ENCODE assay signal across 1 cellular context in genomic region chr9:131349881-131350563, GRCh38.
TF ChIP-seq lines count a peak whose summit lies in the region.

No MANE protein-coding gene starts in this region.

TF ChIP-seq in K562, 482 proteins besides CTCF, POLR2A, EP300 and RAD21 (continued from another document and continues in another):
- TF ChIP-seq, protein P1, sequence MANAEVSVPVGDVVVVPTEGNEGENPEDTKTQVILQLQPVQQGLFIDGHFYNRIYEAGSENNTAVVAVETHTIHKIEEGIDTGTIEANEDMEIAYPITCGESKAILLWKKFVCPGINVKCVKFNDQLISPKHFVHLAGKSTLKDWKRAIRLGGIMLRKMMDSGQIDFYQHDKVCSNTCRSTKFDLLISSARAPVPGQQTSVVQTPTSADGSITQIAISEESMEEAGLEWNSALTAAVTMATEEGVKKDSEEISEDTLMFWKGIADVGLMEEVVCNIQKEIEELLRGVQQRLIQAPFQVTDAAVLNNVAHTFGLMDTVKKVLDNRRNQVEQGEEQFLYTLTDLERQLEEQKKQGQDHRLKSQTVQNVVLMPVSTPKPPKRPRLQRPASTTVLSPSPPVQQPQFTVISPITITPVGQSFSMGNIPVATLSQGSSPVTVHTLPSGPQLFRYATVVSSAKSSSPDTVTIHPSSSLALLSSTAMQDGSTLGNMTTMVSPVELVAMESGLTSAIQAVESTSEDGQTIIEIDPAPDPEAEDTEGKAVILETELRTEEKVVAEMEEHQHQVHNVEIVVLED (CRISPR knock-in tag; IDR thresholded peaks at IDR 0.05): no peak
- TF ChIP-seq CBX8 (IDR thresholded peaks at IDR 0.05; ENCODE audit: borderline replicate concordance, extremely low read depth, low read depth, low read length, poor library complexity, severe bottlenecking) (no peak), MEF2D (tag; conservative IDR thresholded peaks at IDR 0.05; ENCODE audit: low read depth) (no peak), USF2 (CRISPR knock-in tag; IDR thresholded peaks at IDR 0.05) (no peak), NR2C2 (CRISPR knock-in tag; IDR thresholded peaks at IDR 0.05) (no peak), NR2C2 (tag; IDR thresholded peaks at IDR 0.05) (no peak), TGIF2 (CRISPR knock-in tag; IDR thresholded peaks at IDR 0.05) (no peak), ZNF121 (CRISPR knock-in tag; conservative IDR thresholded peaks at IDR 0.05) (no peak), RBM14 (IDR thresholded peaks at IDR 0.05; ENCODE audit: borderline replicate concordance, insufficient read depth, low read depth, low read length) (no peak), MCM7 (IDR thresholded peaks at IDR 0.05) (no peak), CBX5 (IDR thresholded peaks at IDR 0.05; ENCODE audit: borderline replicate concordance, low read depth) (no peak), ZNF23 (CRISPR knock-in tag; IDR thresholded peaks at IDR 0.05) (no peak), MAFK (IDR thresholded peaks at IDR 0.05; ENCODE audit: low read length) (no peak), ZNF507 (tag; conservative IDR thresholded peaks at IDR 0.05) (no peak), ZFP30 (CRISPR knock-in tag; IDR thresholded peaks at IDR 0.05; ENCODE audit: borderline replicate concordance) (no peak), POLR2AphosphoS5 (IDR thresholded peaks at IDR 0.05; ENCODE audit: control insufficient read depth, insufficient read depth, low read depth, low read length) (no peak), ZNF57 (CRISPR knock-in tag; IDR thresholded peaks at IDR 0.05) (no peak), BRD9 (IDR thresholded peaks at IDR 0.05; ENCODE audit: low read depth, partially characterized antibody) (no peak), TCFL5 (CRISPR knock-in tag; conservative IDR thresholded peaks at IDR 0.05) (no peak), HDGF (IDR thresholded peaks at IDR 0.05) (no peak), TBP (optimal IDR thresholded peaks at IDR 0.05; ENCODE audit: low read depth, low read length) (no peak), RCOR1 (IDR thresholded peaks at IDR 0.05; ENCODE audit: borderline replicate concordance in 1 of 2, low read depth in 2 of 2, low read length in 2 of 2) (peak in 1 of 2 experiments; percentile 48; a peak in 1 of 4 replicates), GTF2B (IDR thresholded peaks at IDR 0.05; ENCODE audit: extremely low read depth, insufficient read length) (no peak), COPS2 (conservative IDR thresholded peaks at IDR 0.05) (no peak), HIVEP1 (CRISPR knock-in tag; IDR thresholded peaks at IDR 0.05) (no peak), KHSRP (IDR thresholded peaks at IDR 0.05) (no peak), SMAD3 (CRISPR knock-in tag; conservative IDR thresholded peaks at IDR 0.05) (no peak), BRCA1 (IDR thresholded peaks at IDR 0.05) (no peak), BRCA1 (CRISPR knock-in tag; IDR thresholded peaks at IDR 0.05) (no peak), ZNF586 (CRISPR knock-in tag; conservative IDR thresholded peaks at IDR 0.05) (no peak), SRF (CRISPR knock-in tag; IDR thresholded peaks at IDR 0.05) (peak in 1 of 2 experiments; percentile 51; a peak in 1 of 4 replicates), ZC3H4 (CRISPR knock-in tag; IDR thresholded peaks at IDR 0.05; ENCODE audit: borderline replicate concordance) (no peak), ARID2 (IDR thresholded peaks at IDR 0.05) (peak; percentile 58; the same call in 1 of the 2 replicates), RBM34 (IDR thresholded peaks at IDR 0.05; ENCODE audit: borderline replicate concordance, insufficient read depth, low read length) (no peak), CREM (IDR thresholded peaks at IDR 0.05; ENCODE audit: low read depth) (no peak), SIRT6 (IDR thresholded peaks at IDR 0.05; ENCODE audit: low read depth, low read length) (no peak), KDM1A (IDR thresholded peaks at IDR 0.05) (no peak)
- TF ChIP-seq, protein P2, sequence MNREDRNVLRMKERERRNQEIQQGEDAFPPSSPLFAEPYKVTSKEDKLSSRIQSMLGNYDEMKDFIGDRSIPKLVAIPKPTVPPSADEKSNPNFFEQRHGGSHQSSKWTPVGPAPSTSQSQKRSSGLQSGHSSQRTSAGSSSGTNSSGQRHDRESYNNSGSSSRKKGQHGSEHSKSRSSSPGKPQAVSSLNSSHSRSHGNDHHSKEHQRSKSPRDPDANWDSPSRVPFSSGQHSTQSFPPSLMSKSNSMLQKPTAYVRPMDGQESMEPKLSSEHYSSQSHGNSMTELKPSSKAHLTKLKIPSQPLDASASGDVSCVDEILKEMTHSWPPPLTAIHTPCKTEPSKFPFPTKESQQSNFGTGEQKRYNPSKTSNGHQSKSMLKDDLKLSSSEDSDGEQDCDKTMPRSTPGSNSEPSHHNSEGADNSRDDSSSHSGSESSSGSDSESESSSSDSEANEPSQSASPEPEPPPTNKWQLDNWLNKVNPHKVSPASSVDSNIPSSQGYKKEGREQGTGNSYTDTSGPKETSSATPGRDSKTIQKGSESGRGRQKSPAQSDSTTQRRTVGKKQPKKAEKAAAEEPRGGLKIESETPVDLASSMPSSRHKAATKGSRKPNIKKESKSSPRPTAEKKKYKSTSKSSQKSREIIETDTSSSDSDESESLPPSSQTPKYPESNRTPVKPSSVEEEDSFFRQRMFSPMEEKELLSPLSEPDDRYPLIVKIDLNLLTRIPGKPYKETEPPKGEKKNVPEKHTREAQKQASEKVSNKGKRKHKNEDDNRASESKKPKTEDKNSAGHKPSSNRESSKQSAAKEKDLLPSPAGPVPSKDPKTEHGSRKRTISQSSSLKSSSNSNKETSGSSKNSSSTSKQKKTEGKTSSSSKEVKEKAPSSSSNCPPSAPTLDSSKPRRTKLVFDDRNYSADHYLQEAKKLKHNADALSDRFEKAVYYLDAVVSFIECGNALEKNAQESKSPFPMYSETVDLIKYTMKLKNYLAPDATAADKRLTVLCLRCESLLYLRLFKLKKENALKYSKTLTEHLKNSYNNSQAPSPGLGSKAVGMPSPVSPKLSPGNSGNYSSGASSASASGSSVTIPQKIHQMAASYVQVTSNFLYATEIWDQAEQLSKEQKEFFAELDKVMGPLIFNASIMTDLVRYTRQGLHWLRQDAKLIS (CRISPR knock-in tag; IDR thresholded peaks at IDR 0.05): no peak
- TF ChIP-seq, protein P3, sequence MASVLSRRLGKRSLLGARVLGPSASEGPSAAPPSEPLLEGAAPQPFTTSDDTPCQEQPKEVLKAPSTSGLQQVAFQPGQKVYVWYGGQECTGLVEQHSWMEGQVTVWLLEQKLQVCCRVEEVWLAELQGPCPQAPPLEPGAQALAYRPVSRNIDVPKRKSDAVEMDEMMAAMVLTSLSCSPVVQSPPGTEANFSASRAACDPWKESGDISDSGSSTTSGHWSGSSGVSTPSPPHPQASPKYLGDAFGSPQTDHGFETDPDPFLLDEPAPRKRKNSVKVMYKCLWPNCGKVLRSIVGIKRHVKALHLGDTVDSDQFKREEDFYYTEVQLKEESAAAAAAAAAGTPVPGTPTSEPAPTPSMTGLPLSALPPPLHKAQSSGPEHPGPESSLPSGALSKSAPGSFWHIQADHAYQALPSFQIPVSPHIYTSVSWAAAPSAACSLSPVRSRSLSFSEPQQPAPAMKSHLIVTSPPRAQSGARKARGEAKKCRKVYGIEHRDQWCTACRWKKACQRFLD (CRISPR knock-in tag; IDR thresholded peaks at IDR 0.05): no peak
- TF ChIP-seq, protein P4, sequence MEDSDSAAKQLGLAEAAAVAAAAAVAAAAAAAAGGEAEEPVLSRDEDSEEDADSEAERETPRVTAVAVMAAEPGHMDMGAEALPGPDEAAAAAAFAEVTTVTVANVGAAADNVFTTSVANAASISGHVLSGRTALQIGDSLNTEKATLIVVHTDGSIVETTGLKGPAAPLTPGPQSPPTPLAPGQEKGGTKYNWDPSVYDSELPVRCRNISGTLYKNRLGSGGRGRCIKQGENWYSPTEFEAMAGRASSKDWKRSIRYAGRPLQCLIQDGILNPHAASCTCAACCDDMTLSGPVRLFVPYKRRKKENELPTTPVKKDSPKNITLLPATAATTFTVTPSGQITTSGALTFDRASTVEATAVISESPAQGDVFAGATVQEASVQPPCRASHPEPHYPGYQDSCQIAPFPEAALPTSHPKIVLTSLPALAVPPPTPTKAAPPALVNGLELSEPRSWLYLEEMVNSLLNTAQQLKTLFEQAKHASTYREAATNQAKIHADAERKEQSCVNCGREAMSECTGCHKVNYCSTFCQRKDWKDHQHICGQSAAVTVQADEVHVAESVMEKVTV (CRISPR knock-in tag; IDR thresholded peaks at IDR 0.05): peak; percentile 81
- TF ChIP-seq, protein P5, sequence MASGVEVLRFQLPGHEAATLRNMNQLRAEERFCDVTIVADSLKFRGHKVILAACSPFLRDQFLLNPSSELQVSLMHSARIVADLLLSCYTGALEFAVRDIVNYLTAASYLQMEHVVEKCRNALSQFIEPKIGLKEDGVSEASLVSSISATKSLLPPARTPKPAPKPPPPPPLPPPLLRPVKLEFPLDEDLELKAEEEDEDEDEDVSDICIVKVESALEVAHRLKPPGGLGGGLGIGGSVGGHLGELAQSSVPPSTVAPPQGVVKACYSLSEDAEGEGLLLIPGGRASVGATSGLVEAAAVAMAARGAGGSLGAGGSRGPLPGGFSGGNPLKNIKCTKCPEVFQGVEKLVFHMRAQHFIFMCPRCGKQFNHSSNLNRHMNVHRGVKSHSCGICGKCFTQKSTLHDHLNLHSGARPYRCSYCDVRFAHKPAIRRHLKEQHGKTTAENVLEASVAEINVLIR (CRISPR knock-in tag; IDR thresholded peaks at IDR 0.05): no peak
- TF ChIP-seq, protein P6, sequence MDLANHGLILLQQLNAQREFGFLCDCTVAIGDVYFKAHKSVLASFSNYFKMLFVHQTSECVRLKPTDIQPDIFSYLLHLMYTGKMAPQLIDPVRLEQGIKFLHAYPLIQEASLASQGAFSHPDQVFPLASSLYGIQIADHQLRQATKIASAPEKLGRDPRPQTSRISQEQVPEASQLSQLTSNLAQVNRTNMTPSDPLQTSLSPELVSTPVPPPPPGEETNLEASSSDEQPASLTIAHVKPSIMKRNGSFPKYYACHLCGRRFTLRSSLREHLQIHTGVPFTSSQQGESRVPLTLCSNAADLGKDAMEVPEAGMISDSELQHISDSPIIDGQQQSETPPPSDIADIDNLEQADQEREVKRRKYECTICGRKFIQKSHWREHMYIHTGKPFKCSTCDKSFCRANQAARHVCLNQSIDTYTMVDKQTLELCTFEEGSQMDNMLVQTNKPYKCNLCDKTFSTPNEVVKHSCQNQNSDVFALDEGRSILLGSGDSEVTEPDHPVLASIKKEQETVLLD (IDR thresholded peaks at IDR 0.05): no peak
- TF ChIP-seq, protein P7, sequence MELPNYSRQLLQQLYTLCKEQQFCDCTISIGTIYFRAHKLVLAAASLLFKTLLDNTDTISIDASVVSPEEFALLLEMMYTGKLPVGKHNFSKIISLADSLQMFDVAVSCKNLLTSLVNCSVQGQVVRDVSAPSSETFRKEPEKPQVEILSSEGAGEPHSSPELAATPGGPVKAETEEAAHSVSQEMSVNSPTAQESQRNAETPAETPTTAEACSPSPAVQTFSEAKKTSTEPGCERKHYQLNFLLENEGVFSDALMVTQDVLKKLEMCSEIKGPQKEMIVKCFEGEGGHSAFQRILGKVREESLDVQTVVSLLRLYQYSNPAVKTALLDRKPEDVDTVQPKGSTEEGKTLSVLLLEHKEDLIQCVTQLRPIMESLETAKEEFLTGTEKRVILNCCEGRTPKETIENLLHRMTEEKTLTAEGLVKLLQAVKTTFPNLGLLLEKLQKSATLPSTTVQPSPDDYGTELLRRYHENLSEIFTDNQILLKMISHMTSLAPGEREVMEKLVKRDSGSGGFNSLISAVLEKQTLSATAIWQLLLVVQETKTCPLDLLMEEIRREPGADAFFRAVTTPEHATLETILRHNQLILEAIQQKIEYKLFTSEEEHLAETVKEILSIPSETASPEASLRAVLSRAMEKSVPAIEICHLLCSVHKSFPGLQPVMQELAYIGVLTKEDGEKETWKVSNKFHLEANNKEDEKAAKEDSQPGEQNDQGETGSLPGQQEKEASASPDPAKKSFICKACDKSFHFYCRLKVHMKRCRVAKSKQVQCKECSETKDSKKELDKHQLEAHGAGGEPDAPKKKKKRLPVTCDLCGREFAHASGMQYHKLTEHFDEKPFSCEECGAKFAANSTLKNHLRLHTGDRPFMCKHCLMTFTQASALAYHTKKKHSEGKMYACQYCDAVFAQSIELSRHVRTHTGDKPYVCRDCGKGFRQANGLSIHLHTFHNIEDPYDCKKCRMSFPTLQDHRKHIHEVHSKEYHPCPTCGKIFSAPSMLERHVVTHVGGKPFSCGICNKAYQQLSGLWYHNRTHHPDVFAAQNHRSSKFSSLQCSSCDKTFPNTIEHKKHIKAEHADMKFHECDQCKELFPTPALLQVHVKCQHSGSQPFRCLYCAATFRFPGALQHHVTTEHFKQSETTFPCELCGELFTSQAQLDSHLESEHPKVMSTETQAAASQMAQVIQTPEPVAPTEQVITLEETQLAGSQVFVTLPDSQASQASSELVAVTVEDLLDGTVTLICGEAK (IDR thresholded peaks at IDR 0.05): no peak
- TF ChIP-seq, protein P7 (CRISPR knock-in tag; IDR thresholded peaks at IDR 0.05): no peak
